Comparison of ENCODE assay signal across 8 cellular contexts in genomic region chr15:89101302-89102191, GRCh38. TPM values are rescaled to one million over a fixed set of nuclear protein-coding genes. Genes with fewer than 3 reads are reported as not detected.
A peak's percentile ranks its signal among the peaks of the same experiment; 100 is the strongest.
DNase-seq lines count a peak whose midpoint lies in the region; ATAC-seq and TF ChIP-seq lines count a peak whose summit lies in the region.

No MANE protein-coding gene starts in this region.

- TF ChIP-seq POLR2A in spleen (IDR thresholded peaks at IDR 0.05), result no peak

- POLR2A ChIA-PET in CD8-positive, alpha-beta memory T cell (lab: Charles Lee), result no interaction called here

- intact Hi-C loops in activated T-helper 2 cell treated with anti-CD3 and anti-CD28 coated beads, Interferon-gamma antibody, Interleukin-2, Interleukin-4, amounts not matched to agents 10 μg/mL and 5 μg/mL and 100 μg/mL, durations not matched to agents 14 hours and 24 hours and 36 hours (cut with micrococcal nuclease), result no loop called here
- intact Hi-C loops in heart right ventricle (cut with DNase I), result loop anchor here in 1 of 10 donors (5.0 kb wide), 1 partner anchor 36 kb away; no protein-coding TSS in a partner anchor
- intact Hi-C loops in spleen (cut with DNase I; ENCODE audit: low total_unique reads), result no loop called here

- H3K27me3 ChIP-seq in heart right ventricle (no peaks in the 10 kb centered on the region), spleen (replicated peaks in 1 of 7) (no peaks in the 10 kb centered on the region)
- no peaks in the 10 kb centered on the region for H3K27me3 ChIP-seq in CD8-positive, alpha-beta memory T cell (ENCODE audit: insufficient read depth, low read length, poor library complexity, severe bottlenecking)

- no peaks in the 10 kb centered on the region for H3K9me3 Mint-ChIP-seq in activated T-helper 2 cell treated with anti-CD3 and anti-CD28 coated beads, Interferon-gamma antibody, Interleukin-2, Interleukin-4, amounts not matched to agents 10 μg/mL and 5 μg/mL and 100 μg/mL, durations not matched to agents 14 hours and 24 hours and 36 hours
- no peaks in the 10 kb centered on the region for H3K9me3 Mint-ChIP-seq in CD8-positive, alpha-beta memory T cell

- H3K4me1 ChIP-seq in heart right ventricle (peaks cover 20 to 98% (median 89%) of the 10 kb centered on the region in 9 donors), spleen (peaks cover 13 to 90% (median 41%) of the 10 kb centered on the region in 6 donors)
- no peaks in the 10 kb centered on the region for H3K4me1 ChIP-seq in CD8-positive, alpha-beta memory T cell (ENCODE audit: insufficient read depth, low read length)

- no peak for TF ChIP-seq CTCF in heart right ventricle (IDR thresholded peaks at IDR 0.05)
- no peak for TF ChIP-seq CTCF in spleen (IDR thresholded peaks at IDR 0.05 in 8 of 11, conservative IDR thresholded peaks at IDR 0.05 in 3 of 11)

- ATAC-seq in GM19463 (IDR thresholded peaks at IDR 0.05; ENCODE audit: unreplicated experiment) (peak; percentile 68), heart right ventricle (peak; percentile 76 to 90 (median 84)), GM21526 (IDR thresholded peaks at IDR 0.05; ENCODE audit: low FRiP score, unreplicated experiment) (no peak)

- WGBS in heart right ventricle, 2 donors, result 43 to 51% methylated on average over 8 of the region's 8 CpGs
- WGBS in spleen, 5 donors, result 60 to 84% (median 80%) methylated on average over 8 of the region's 8 CpGs

- H3K4me1 Mint-ChIP-seq in activated T-helper 2 cell treated with anti-CD3 and anti-CD28 coated beads, Interferon-gamma antibody, Interleukin-2, Interleukin-4, amounts not matched to agents 10 μg/mL and 5 μg/mL and 100 μg/mL, durations not matched to agents 14 hours and 24 hours and 36 hours (ENCODE audit: low read depth), result peaks cover 20% of the 10 kb centered on the region
- H3K4me1 Mint-ChIP-seq in CD8-positive, alpha-beta memory T cell, result peaks cover 20 to 34% (median 22%) of the 10 kb centered on the region in 3 donors

- H3K27ac ChIP-seq in heart right ventricle (peak overlapping the region in 9 of 10 donors; percentile 74 to 98 (median 84)), spleen (peak overlapping the region in 7 of 8 donors; percentile 1 to 72 (median 64))
- no peak overlapping the region for H3K27ac ChIP-seq in CD8-positive, alpha-beta memory T cell (ENCODE audit: low read depth, low read length)

- no peaks in the 10 kb centered on the region for H3K27me3 Mint-ChIP-seq in activated T-helper 2 cell treated with anti-CD3 and anti-CD28 coated beads, Interferon-gamma antibody, Interleukin-2, Interleukin-4, amounts not matched to agents 10 μg/mL and 5 μg/mL and 100 μg/mL, durations not matched to agents 14 hours and 24 hours and 36 hours (ENCODE audit: low read depth)
- no peaks in the 10 kb centered on the region for H3K27me3 Mint-ChIP-seq in CD8-positive, alpha-beta memory T cell

- CTCF ChIA-PET in CD8-positive, alpha-beta memory T cell (lab: Charles Lee), result interaction anchor here (0.9 kb wide), 1 partner anchor 44 kb away, joined by 3 read pairs; no protein-coding TSS in a partner anchor

- H3K4me3 Mint-ChIP-seq in activated T-helper 2 cell treated with anti-CD3 and anti-CD28 coated beads, Interferon-gamma antibody, Interleukin-2, Interleukin-4, amounts not matched to agents 10 μg/mL and 5 μg/mL and 100 μg/mL, durations not matched to agents 14 hours and 24 hours and 36 hours (ENCODE audit: low read depth), result no peak overlapping the region
- H3K4me3 Mint-ChIP-seq in CD8-positive, alpha-beta memory T cell, result no peak overlapping the region

- peaks cover 0 to 50% (median 3%) of the 10 kb centered on the region in 9 donors for H3K36me3 ChIP-seq in heart right ventricle
- peaks cover 0 to 74% (median 7%) of the 10 kb centered on the region in 6 donors for H3K36me3 ChIP-seq in spleen
- peaks cover 7% of the 10 kb centered on the region for H3K36me3 ChIP-seq in CD8-positive, alpha-beta memory T cell (ENCODE audit: insufficient read depth, low read length)

- no peak for DNase-seq in activated T-helper 2 cell treated with anti-CD3 and anti-CD28 coated beads, Interferon-gamma antibody, Interleukin-2, Interleukin-4, amounts not matched to agents 10 μg/mL and 5 μg/mL and 100 μg/mL, durations not matched to agents 14 hours and 24 hours and 36 hours (ENCODE audit: low spot score)
- DNase-seq in heart right ventricle, result peak; percentile 54 to 82
- DNase-seq in spleen, result no peak
- no peak for DNase-seq in CD8-positive, alpha-beta memory T cell
- no peak for DNase-seq in NAMALWA (ENCODE audit: low spot score)
- no peak for DNase-seq in activated CD4-positive, alpha-beta T cell treated with anti-CD3 and anti-CD28 coated beads, Interleukin-2, amount 50 U/mL, for 1 hour

- H3K9me3 ChIP-seq in heart right ventricle (no peaks in the 10 kb centered on the region), spleen (no peaks in the 10 kb centered on the region)
- no peaks in the 10 kb centered on the region for H3K9me3 ChIP-seq in CD8-positive, alpha-beta memory T cell (ENCODE audit: low read length)

- H3K4me3 ChIP-seq in heart right ventricle (no peak overlapping the region), spleen (no peak overlapping the region)
- H3K4me3 ChIP-seq in CD8-positive, alpha-beta memory T cell (ENCODE audit: low read length), result no peak overlapping the region

- H3K36me3 Mint-ChIP-seq in activated T-helper 2 cell treated with anti-CD3 and anti-CD28 coated beads, Interferon-gamma antibody, Interleukin-2, Interleukin-4, amounts not matched to agents 10 μg/mL and 5 μg/mL and 100 μg/mL, durations not matched to agents 14 hours and 24 hours and 36 hours (ENCODE audit: low read depth), result peaks cover 35% of the 10 kb centered on the region
- peaks cover 3 to 43% (median 19%) of the 10 kb centered on the region in 3 donors for H3K36me3 Mint-ChIP-seq in CD8-positive, alpha-beta memory T cell

- peak overlapping the region; percentile 69 for H3K27ac Mint-ChIP-seq in activated T-helper 2 cell treated with anti-CD3 and anti-CD28 coated beads, Interferon-gamma antibody, Interleukin-2, Interleukin-4, amounts not matched to agents 10 μg/mL and 5 μg/mL and 100 μg/mL, durations not matched to agents 14 hours and 24 hours and 36 hours
- H3K27ac Mint-ChIP-seq in CD8-positive, alpha-beta memory T cell, result peak overlapping the region in 3 of 8 donors; percentile 9 to 57 (median 17)

RNA-seq across cellular contexts. Expression of gene ABHD2, which starts 13.3 kb away (rescaled TPM):
- 57.2 and 59.3 TPM in 2 replicates for total RNA-seq in activated T-helper 2 cell treated with anti-CD3 and anti-CD28 coated beads, Interferon-gamma antibody, Interleukin-2, Interleukin-4, amounts not matched to agents 10 μg/mL and 5 μg/mL and 100 μg/mL, durations not matched to agents 14 hours and 24 hours and 36 hours
- total RNA-seq in heart right ventricle (100 to 1,000 TPM in 8 of 10 donors, 10 to 100 TPM in 2; 74.9 to 201 (median 123) TPM), spleen (100 to 1,000 TPM in 5 of 7 donors, 10 to 100 TPM in 2; 83.9 to 158 (median 123) TPM)
- polyA plus RNA-seq in heart right ventricle (10 to 100 TPM in 1 of 2 donors, 1 to 10 TPM in 1; 9.1 to 41.6 TPM), spleen (1 to 10 TPM; 2.1 to 8.2 (median 3.2) TPM)
- 10 to 100 TPM; 68.7 to 79.8 TPM for total RNA-seq in CD8-positive, alpha-beta memory T cell
- polyA plus RNA-seq in CD8-positive, alpha-beta memory T cell, result 22.9 TPM

Comparison
In these comparisons a context has a peak if more than half of its experiments do, and no peak if none do; other contexts are left out.
1. DNase-seq: peak in heart right ventricle (2 of 2); none in activated T-helper 2 cell treated with anti-CD3 and anti-CD28 coated beads, Interferon-gamma antibody, Interleukin-2, Interleukin-4, amounts not matched to agents 10 μg/mL and 5 μg/mL and 100 μg/mL, durations not matched to agents 14 hours and 24 hours and 36 hours (single experiment), spleen (single experiment), CD8-positive, alpha-beta memory T cell (0 of 5), NAMALWA (single experiment) and activated CD4-positive, alpha-beta T cell treated with anti-CD3 and anti-CD28 coated beads, Interleukin-2, amount 50 U/mL, for 1 hour (single experiment).